ENCODE assay signal across 15 cellular contexts in genomic region chr22:46911341-46911740, GRCh38.
"Had no signal": no experiment of that assay in that cellular context is flagged by ENCODE, and none has a peak within 500 bp of the region (broad histone marks: within the 10 kb centered on the region; RNA-seq: fewer than 3 reads in every experiment).

No MANE protein-coding gene starts in this region.

- H3K9me3 Mint-ChIP-seq: activated CD4-positive, alpha-beta T cell treated with anti-CD3 and anti-CD28 coated beads, Interleukin-2, amount 10 ng/mL, durations not matched to agents 24 days and 14 days; activated CD8-positive, alpha-beta T cell treated with anti-CD3 and anti-CD28 coated beads for 36 hours; activated naive CD8-positive, alpha-beta T cell treated with anti-CD3 and anti-CD28 coated beads for 36 hours; dendritic cell treated with granulocyte-macrophage colony-stimulating factor and Interleukin-4, amounts not matched to agents 40 ng/mL and 50 ng/mL, for 4 days; effector memory CD8-positive, alpha-beta T cell; natural killer cell had no signal

- ATAC-seq: activated CD8-positive, alpha-beta T cell treated with anti-CD3 and anti-CD28 coated beads for 36 hours; effector memory CD8-positive, alpha-beta T cell; heart right ventricle; left cardiac atrium; lower lobe of right lung had no signal

- DNase-seq: activated CD4-positive, alpha-beta T cell treated with anti-CD3 and anti-CD28 coated beads, Interleukin-2, amount 10 ng/mL, durations not matched to agents 24 days and 14 days; activated CD8-positive, alpha-beta T cell treated with anti-CD3 and anti-CD28 coated beads for 36 hours; activated naive CD4-positive, alpha-beta T cell; activated naive CD8-positive, alpha-beta T cell treated with anti-CD3 and anti-CD28 coated beads for 36 hours; amniotic stem cell; effector memory CD8-positive, alpha-beta T cell; esophagus squamous epithelium; heart right ventricle; left cardiac atrium; lower lobe of right lung; natural killer cell; sigmoid colon; stimulated activated naive CD4-positive, alpha-beta T cell; tibial artery had no signal

- H3K4me3 Mint-ChIP-seq: activated CD4-positive, alpha-beta T cell treated with anti-CD3 and anti-CD28 coated beads, Interleukin-2, amount 10 ng/mL, durations not matched to agents 24 days and 14 days; activated CD8-positive, alpha-beta T cell treated with anti-CD3 and anti-CD28 coated beads for 36 hours; activated naive CD8-positive, alpha-beta T cell treated with anti-CD3 and anti-CD28 coated beads for 36 hours; dendritic cell treated with granulocyte-macrophage colony-stimulating factor and Interleukin-4, amounts not matched to agents 40 ng/mL and 50 ng/mL, for 4 days; effector memory CD8-positive, alpha-beta T cell; natural killer cell had no signal

- H3K36me3 Mint-ChIP-seq: natural killer cell had no signal

- H3K4me1 Mint-ChIP-seq: activated CD4-positive, alpha-beta T cell treated with anti-CD3 and anti-CD28 coated beads, Interleukin-2, amount 10 ng/mL, durations not matched to agents 24 days and 14 days; activated naive CD8-positive, alpha-beta T cell treated with anti-CD3 and anti-CD28 coated beads for 36 hours had no signal

- H3K27ac Mint-ChIP-seq: activated CD4-positive, alpha-beta T cell treated with anti-CD3 and anti-CD28 coated beads, Interleukin-2, amount 10 ng/mL, durations not matched to agents 24 days and 14 days; activated CD8-positive, alpha-beta T cell treated with anti-CD3 and anti-CD28 coated beads for 36 hours; dendritic cell treated with granulocyte-macrophage colony-stimulating factor and Interleukin-4, amounts not matched to agents 40 ng/mL and 50 ng/mL, for 4 days had no signal
